Comparison of ENCODE assay signal across 20 cellular contexts in the genomic region with DNA sequence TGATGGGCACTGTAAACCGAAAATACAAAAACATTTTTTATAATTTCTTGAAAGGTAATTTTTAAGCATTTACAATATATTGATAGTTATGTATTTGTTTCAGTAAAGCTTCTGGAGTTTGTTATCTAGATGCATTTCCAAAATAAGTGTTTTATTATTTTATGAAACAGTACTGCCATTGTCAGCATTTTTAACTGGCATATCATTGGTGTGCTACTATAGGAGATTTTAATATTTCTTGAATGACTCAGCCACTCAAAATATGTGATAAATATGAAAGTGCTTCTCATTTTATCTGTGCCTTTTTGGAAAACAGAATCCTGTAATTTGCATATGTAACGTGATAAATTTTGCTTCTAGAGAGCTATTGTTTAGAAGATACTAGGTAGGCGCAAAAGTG.
DNase-seq lines count a peak whose midpoint lies in the region; ATAC-seq, FAIRE-seq and TF ChIP-seq lines count a peak whose summit lies in the region.
"Had no signal": no experiment of that assay in that cellular context is flagged by ENCODE, and none has a peak within 500 bp of the region (broad histone marks: within the 10 kb centered on the region; RNA-seq: fewer than 3 reads in every experiment).

No MANE protein-coding gene starts in this region.

- TF ChIP-seq CTCF in PC-3 (conservative IDR thresholded peaks at IDR 0.05; ENCODE audit: low read depth, low read length) (no peak), cardiac fibroblast (IDR thresholded peaks at IDR 0.05; ENCODE audit: low read depth, low read length) (no peak), GM13977 (IDR thresholded peaks at IDR 0.05; ENCODE audit: extremely low read depth, insufficient read depth, missing control alignments) (no peak)

- H2AFZ ChIP-seq in PC-3 (ENCODE audit: low read length) = no peak overlapping the region

- in situ Hi-C loops in GM13977 (cut with MboI; ENCODE audit: low pct_unique_long_range_greater_than_20kb, low sequenced_read_pairs, unreplicated experiment) = no loop called here

- H3K4me1 ChIP-seq in PC-3 (ENCODE audit: insufficient read depth, low read length) = no peaks in the 10 kb centered on the region
- H3K4me1 ChIP-seq: SJCRH30 had no signal

- no peaks in the 10 kb centered on the region for H3K27me3 ChIP-seq in PC-3 (ENCODE audit: low read length)
- H3K27me3 ChIP-seq: SJCRH30 had no signal

- DNase-seq in PC-3 (no peak), cardiac fibroblast (ENCODE audit: low read depth in 2 of 2) (peak; percentile 18 to 32), iris pigment epithelial cell (ENCODE audit: low read depth) (peak; percentile 37), NCI-H510A treated with DMSO at 0.1 percent for 48 hours (lab: John Stamatoyannopoulos, UW) (no peak), GM13977 (ENCODE audit: low spot score) (no peak), midbrain (lab: John Stamatoyannopoulos, UW) (no peak)
- DNase-seq: CD4-positive, alpha-beta memory T cell; GOT3; Karpas-422; MM.1S; NCI-H1105; NCI-H1694 treated with DMSO at 0.1 percent for 48 hours; NCI-H226; NCI-H526; SJCRH30; SW 1271 had no signal

- BruUV-seq in PC-3 (replicated peaks; lab: Mats Ljungman, UMichigan) = no TSS peak

- H3K9ac ChIP-seq in PC-3 (ENCODE audit: low read length) = no peak overlapping the region

- POLR2A ChIA-PET in PC-3 (lab: Charles Lee; ENCODE audit: unreplicated experiment) = no interaction called here

- intact Hi-C loops in PC-3 (cut with micrococcal nuclease) = no loop called here

- peak; percentile 11 for FAIRE-seq in G401.6 (lab: Jason Lieb, UNC)
- FAIRE-seq: GM12878 had no signal

- H3K27ac ChIP-seq in PC-3 (ENCODE audit: low read length) = no peak overlapping the region
- H3K27ac ChIP-seq: RWPE1, SJCRH30 had no signal

- ATAC-seq in PC-3 (peak; percentile 40; the same call in 1 of the 2 replicates), GM21381 (IDR thresholded peaks at IDR 0.05; ENCODE audit: unreplicated experiment) (no peak)
- ATAC-seq: GM12878 had no signal

- H3K9me3 ChIP-seq in PC-3 (ENCODE audit: low read length) = no peaks in the 10 kb centered on the region
- H3K9me3 ChIP-seq: SJCRH30 had no signal

- no peaks in the 10 kb centered on the region for H3K9me2 ChIP-seq in PC-3 (replicated peaks; ENCODE audit: low read length)

- H3K79me2 ChIP-seq in PC-3 (ENCODE audit: low read length) = no peaks in the 10 kb centered on the region

- no peaks in the 10 kb centered on the region for H4K20me1 ChIP-seq in PC-3 (ENCODE audit: low read length)

- H3K4me3 ChIP-seq in PC-3 (ENCODE audit: low read length) (no peak overlapping the region), cardiac fibroblast (replicated peaks in 1 of 2; ENCODE audit: low read depth in 2 of 2, low read length in 2 of 2) (no peak overlapping the region)
- H3K4me3 ChIP-seq: GM12878, SJCRH30 had no signal

- CTCF ChIA-PET in PC-3 (lab: Charles Lee) = no interaction called here

- no peaks in the 10 kb centered on the region for H3F3A ChIP-seq in PC-3 (ENCODE audit: low read length, unreplicated experiment)

- no peaks in the 10 kb centered on the region; the same call in 1 of the 2 replicates for H3K36me3 ChIP-seq in PC-3 (ENCODE audit: low read depth, low read length)

- H3K4me2 ChIP-seq in PC-3 (ENCODE audit: low read length) = no peak overlapping the region

Comparison
In these comparisons a context has a peak if more than half of its experiments do, and no peak if none do; other contexts are left out.
1. DNase-seq: peak in cardiac fibroblast (2 of 2) and iris pigment epithelial cell (single experiment); none in PC-3 (single experiment), NCI-H510A treated with DMSO at 0.1 percent for 48 hours (single experiment), GM13977 (single experiment) and midbrain (single experiment).